11 cellular contexts compared by ENCODE assay signal in genomic region chr19:17307876-17308377, GRCh38. TPM values are rescaled to one million over a fixed set of nuclear protein-coding genes. Genes with fewer than 3 reads are reported as not detected.
DNase-seq lines count a peak whose midpoint lies in the region; ATAC-seq and TF ChIP-seq lines count a peak whose summit lies in the region.
"Had no signal": no experiment of that assay in that cellular context is flagged by ENCODE, and none has a peak within 500 bp of the region (broad histone marks: within the 10 kb centered on the region; RNA-seq: fewer than 3 reads in every experiment).

No MANE protein-coding gene starts in this region.

- H3K27me3 Mint-ChIP-seq in CD4-positive, alpha-beta T cell: no peaks in the 10 kb centered on the region
- H3K27me3 Mint-ChIP-seq in activated naive CD8-positive, alpha-beta T cell treated with anti-CD3 and anti-CD28 coated beads, Interleukin-2, amount 10 ng/mL, durations not matched to agents 7 days and 5 days: no peaks in the 10 kb centered on the region
- H3K27me3 Mint-ChIP-seq in natural killer cell treated with Interleukin-12 subunit alpha and Interleukin-12 subunit beta and Interleukin-15 and Interleukin-18, amount 100 ng/mL, for 72 hours: no peaks in the 10 kb centered on the region

- no peaks in the 10 kb centered on the region for H3K9me3 Mint-ChIP-seq in CD4-positive, alpha-beta T cell
- no peaks in the 10 kb centered on the region for H3K9me3 Mint-ChIP-seq in activated naive CD8-positive, alpha-beta T cell treated with anti-CD3 and anti-CD28 coated beads, Interleukin-2, amount 10 ng/mL, durations not matched to agents 7 days and 5 days
- H3K9me3 Mint-ChIP-seq in natural killer cell treated with Interleukin-12 subunit alpha and Interleukin-12 subunit beta and Interleukin-15 and Interleukin-18, amount 100 ng/mL, for 72 hours: no peaks in the 10 kb centered on the region

- peak overlapping the region; percentile 62 for H3K4me3 Mint-ChIP-seq in CD4-positive, alpha-beta T cell
- H3K4me3 Mint-ChIP-seq in activated naive CD8-positive, alpha-beta T cell treated with anti-CD3 and anti-CD28 coated beads, Interleukin-2, amount 10 ng/mL, durations not matched to agents 7 days and 5 days: peak overlapping the region; percentile 26
- H3K4me3 Mint-ChIP-seq in natural killer cell treated with Interleukin-12 subunit alpha and Interleukin-12 subunit beta and Interleukin-15 and Interleukin-18, amount 100 ng/mL, for 72 hours: peak overlapping the region; percentile 49

- H3K79me2 ChIP-seq in HCT116 (ENCODE audit: insufficient read depth, low read length): peaks cover 48% of the 10 kb centered on the region

- intact Hi-C loops in CD4-positive, alpha-beta T cell (cut with DNase I, micrococcal nuclease): no loop called here
- intact Hi-C loops in HCT116 (cut with micrococcal nuclease): loop anchor here (2.0 kb wide), 1 partner anchor 15 kb away; no protein-coding TSS in a partner anchor

- TF ChIP-seq POLR2A in HCT116 (IDR thresholded peaks at IDR 0.05; ENCODE audit: borderline replicate concordance, extremely low read depth, insufficient read depth, insufficient read length): no peak

- H3K36me3 ChIP-seq in HCT116 (ENCODE audit: control insufficient read depth in 1 of 2, insufficient read depth in 2 of 2, low read length in 2 of 2): no peaks in the 10 kb centered on the region; a peak in 1 of 4 replicates

- no peak for TF ChIP-seq RAD21 in HCT116 (IDR thresholded peaks at IDR 0.05; ENCODE audit: low read depth)

- peak overlapping the region; percentile 65 for H3K9ac ChIP-seq in HCT116 (ENCODE audit: low read length)

- H2AFZ ChIP-seq in HCT116 (ENCODE audit: low read depth, low read length, poor library complexity, severe bottlenecking): no peak overlapping the region

- RAD21 ChIA-PET in HCT116 (lab: Charles Lee; ENCODE audit: low non-redundant PET in 1 of 2, low total read pairs in 2 of 2, uncharacterized antibody in 2 of 2, unreplicated experiment in 2 of 2): interaction anchor here (1.1 to 1.6 kb wide), 2 partner anchors 24 to 26 kb away, joined by 3 to 5 read pairs; no protein-coding TSS in a partner anchor

- no peaks in the 10 kb centered on the region for H3K27me3 ChIP-seq in CD4-positive, alpha-beta T cell (ENCODE audit: control insufficient read depth, insufficient read depth, low read length)
- no peaks in the 10 kb centered on the region for H3K27me3 ChIP-seq in HCT116 (ENCODE audit: insufficient read depth, low read length)

- no peak for TF ChIP-seq CTCF in CD4-positive, alpha-beta T cell (IDR thresholded peaks at IDR 0.05)
- TF ChIP-seq CTCF in HCT116 (IDR thresholded peaks at IDR 0.05 in 2 of 3, conservative IDR thresholded peaks at IDR 0.05 in 1 of 3; ENCODE audit: borderline replicate concordance in 1 of 3, insufficient read depth in 1 of 3, low read depth in 2 of 3, low read length in 2 of 3): no peak

- H4K20me1 ChIP-seq in HCT116 (ENCODE audit: insufficient read depth): no peaks in the 10 kb centered on the region

- H3K4me1 Mint-ChIP-seq in CD4-positive, alpha-beta T cell (ENCODE audit: low read depth): peaks cover 64% of the 10 kb centered on the region
- H3K4me1 Mint-ChIP-seq in activated naive CD8-positive, alpha-beta T cell treated with anti-CD3 and anti-CD28 coated beads, Interleukin-2, amount 10 ng/mL, durations not matched to agents 7 days and 5 days: peaks cover 36% of the 10 kb centered on the region
- peaks cover 39% of the 10 kb centered on the region in 2 donors for H3K4me1 Mint-ChIP-seq in natural killer cell treated with Interleukin-12 subunit alpha and Interleukin-12 subunit beta and Interleukin-15 and Interleukin-18, amount 100 ng/mL, for 72 hours (ENCODE audit: low read depth in 2 of 2)

- H3K27ac Mint-ChIP-seq in CD4-positive, alpha-beta T cell: peak overlapping the region; percentile 62
- no peak overlapping the region for H3K27ac Mint-ChIP-seq in activated naive CD8-positive, alpha-beta T cell treated with anti-CD3 and anti-CD28 coated beads, Interleukin-2, amount 10 ng/mL, durations not matched to agents 7 days and 5 days
- peak overlapping the region; percentile 15 to 30 for H3K27ac Mint-ChIP-seq in natural killer cell treated with Interleukin-12 subunit alpha and Interleukin-12 subunit beta and Interleukin-15 and Interleukin-18, amount 100 ng/mL, for 72 hours

- no TSS peak for BruUV-seq in HCT116 (replicated peaks; lab: Mats Ljungman, UMichigan)

- H3K36me3 Mint-ChIP-seq in CD4-positive, alpha-beta T cell (ENCODE audit: low read depth): peaks cover 21% of the 10 kb centered on the region
- no peaks in the 10 kb centered on the region for H3K36me3 Mint-ChIP-seq in activated naive CD8-positive, alpha-beta T cell treated with anti-CD3 and anti-CD28 coated beads, Interleukin-2, amount 10 ng/mL, durations not matched to agents 7 days and 5 days
- no peaks in the 10 kb centered on the region for H3K36me3 Mint-ChIP-seq in natural killer cell treated with Interleukin-12 subunit alpha and Interleukin-12 subunit beta and Interleukin-15 and Interleukin-18, amount 100 ng/mL, for 72 hours

- CTCF ChIA-PET in CD4-positive, alpha-beta T cell (lab: Charles Lee): interaction anchor here (0.6 to 3.4 kb wide), 2 partner anchors 16 to 102 kb away, joined by 3 to 27 read pairs; no protein-coding TSS in a partner anchor
- CTCF ChIA-PET in HCT116 (lab: Charles Lee): interaction anchor here (1.6 to 1.7 kb wide), 2 partner anchors 15 to 25 kb away, joined by 5 to 8 read pairs; no protein-coding TSS in a partner anchor

- no peak for ATAC-seq in CD4-positive, alpha-beta T cell (ENCODE audit: poor library complexity)
- no peak for ATAC-seq in HCT116
- no peak for ATAC-seq in activated naive CD8-positive, alpha-beta T cell treated with anti-CD3 and anti-CD28 coated beads, Interleukin-2, amount 10 ng/mL, durations not matched to agents 7 days and 5 days (ENCODE audit: low read depth)
- no peak for ATAC-seq in natural killer cell treated with Interleukin-12 subunit alpha and Interleukin-12 subunit beta and Interleukin-15 and Interleukin-18, amount 100 ng/mL, for 72 hours

- H3K4me1 ChIP-seq in HCT116 (ENCODE audit: control insufficient read depth in 1 of 2, insufficient read depth in 2 of 2, low read length in 2 of 2): peaks cover 57 to 78% of the 10 kb centered on the region in 2 experiments

- POLR2A ChIA-PET in CD4-positive, alpha-beta T cell (lab: Charles Lee): interaction anchor here (1.8 to 2.1 kb wide), 2 partner anchors 27 to 92 kb away, joined by 9 to 31 read pairs; partner anchors contain the start of genes ANO8 and USE1
- POLR2A ChIA-PET in HCT116 (lab: Charles Lee): interaction anchor here (1.3 to 3.2 kb wide), 5 partner anchors 14 to 112 kb away, joined by 4 to 39 read pairs (median 5); partner anchors contain the start of genes ANO8 and MVB12A
- POLR2A ChIA-PET in activated naive CD8-positive, alpha-beta T cell treated with anti-CD3 and anti-CD28 coated beads, Interleukin-2, amount 10 ng/mL, durations not matched to agents 7 days and 5 days (lab: Charles Lee): interaction anchor here (2.6 to 3.8 kb wide), 3 partner anchors 16 to 26 kb away, joined by 14 to 45 read pairs (median 26); partner anchors contain the start of gene ANO8

- no peak overlapping the region for H3K27ac ChIP-seq in CD4-positive, alpha-beta T cell (ENCODE audit: low read depth, low read length)
- H3K27ac ChIP-seq in HCT116 (ENCODE audit: low read depth, low read length): peak overlapping the region; percentile 79

- H3K9me3 ChIP-seq in CD4-positive, alpha-beta T cell (ENCODE audit: control insufficient read depth, low read length): no peaks in the 10 kb centered on the region
- no peaks in the 10 kb centered on the region for H3K9me3 ChIP-seq in HCT116 (ENCODE audit: control insufficient read depth in 1 of 2, insufficient read depth in 1 of 2, low read depth in 1 of 2, low read length in 2 of 2)

- peak overlapping the region; percentile 80 to 98; a peak in 3 of 4 replicates for H3K4me3 ChIP-seq in HCT116 (replicated peaks in 1 of 2; ENCODE audit: low read depth in 1 of 2, low read length in 2 of 2)

- no peak for DNase-seq in CD4-positive, alpha-beta T cell
- no peak for DNase-seq in HCT116 (ENCODE audit: low read depth, low spot score)
- no peak for DNase-seq in activated naive CD8-positive, alpha-beta T cell treated with anti-CD3 and anti-CD28 coated beads, Interleukin-2, amount 10 ng/mL, durations not matched to agents 7 days and 5 days
- no peak for DNase-seq in natural killer cell treated with Interleukin-12 subunit alpha and Interleukin-12 subunit beta and Interleukin-15 and Interleukin-18, amount 100 ng/mL, for 72 hours (ENCODE audit: low spot score)
- DNase-seq in stimulated activated CD4-positive, alpha-beta T cell treated with anti-CD3 and anti-CD28 coated beads, Interleukin-2, amount 100 ng/mL, for 48 hours: no peak
- no peak for DNase-seq in occipital lobe (lab: John Stamatoyannopoulos, UW)
- no peak for DNase-seq in NCI-H1436 treated with DMSO at 0.1 percent for 48 hours (lab: John Stamatoyannopoulos, UW)
- no peak for DNase-seq in A172 (ENCODE audit: low spot score)
- DNase-seq: NCI-H1105 treated with DMSO at 0.1 percent for 48 hours, NCI-H446, T-helper 9 cell had no signal

- no peaks in the 10 kb centered on the region for H3K9me2 ChIP-seq in HCT116 (ENCODE audit: insufficient read depth)

- H3K4me2 ChIP-seq in HCT116 (ENCODE audit: low read length): peak overlapping the region; percentile 99

RNA-seq across cellular contexts. Expression of gene DDA1, which starts 1.4 kb away (rescaled TPM):
- 10 to 100 TPM; 41.4 to 43.4 TPM for total RNA-seq in CD4-positive, alpha-beta T cell
- total RNA-seq in HCT116 (2021; ENCODE audit: unreplicated experiment): 68.6 TPM
- polyA plus RNA-seq in HCT116 (2012): 65.0 and 72.6 TPM in 2 replicates
- 10 to 100 TPM; 44.1 to 46.7 TPM for total RNA-seq in activated naive CD8-positive, alpha-beta T cell treated with anti-CD3 and anti-CD28 coated beads, Interleukin-2, amount 10 ng/mL, durations not matched to agents 7 days and 5 days
- total RNA-seq in natural killer cell treated with Interleukin-12 subunit alpha and Interleukin-12 subunit beta and Interleukin-15 and Interleukin-18, amount 100 ng/mL, for 72 hours: 10 to 100 TPM; 57.7 to 68.3 TPM
- 10.0 TPM for total RNA-seq in occipital lobe
- total RNA-seq in A172 (2014; rRNA removed; shearing (Covaris generic)): 89.1 and 104 TPM in 2 replicates

RNA-seq across cellular contexts. Expression of gene MRPL34, which starts 2.3 kb away (rescaled TPM):
- total RNA-seq in CD4-positive, alpha-beta T cell: 10 to 100 TPM; 28.4 to 28.7 TPM
- total RNA-seq in HCT116 (2021; ENCODE audit: unreplicated experiment) (114 TPM), occipital lobe (9.0 TPM)
- 53.8 and 68.6 TPM in 2 replicates for polyA plus RNA-seq in HCT116 (2012)
- total RNA-seq in activated naive CD8-positive, alpha-beta T cell treated with anti-CD3 and anti-CD28 coated beads, Interleukin-2, amount 10 ng/mL, durations not matched to agents 7 days and 5 days: 10 to 100 TPM; 88.0 to 92.8 TPM
- total RNA-seq in natural killer cell treated with Interleukin-12 subunit alpha and Interleukin-12 subunit beta and Interleukin-15 and Interleukin-18, amount 100 ng/mL, for 72 hours: 100 to 1,000 TPM in 1 of 2 donors, 10 to 100 TPM in 1; 61.4 to 106 TPM
- total RNA-seq in A172 (2014; rRNA removed; shearing (Covaris generic)): 79.1 and 183 TPM in 2 replicates

RNA-seq across cellular contexts. Expression of gene ABHD8, which starts 4.7 kb away (rescaled TPM):
- total RNA-seq in CD4-positive, alpha-beta T cell: 1 to 10 TPM; 4.4 to 4.6 TPM
- total RNA-seq in HCT116 (2021; ENCODE audit: unreplicated experiment): 5.2 TPM
- polyA plus RNA-seq in HCT116 (2012): 4.5 and 6.2 TPM in 2 replicates
- total RNA-seq in activated naive CD8-positive, alpha-beta T cell treated with anti-CD3 and anti-CD28 coated beads, Interleukin-2, amount 10 ng/mL, durations not matched to agents 7 days and 5 days: 10 to 100 TPM; 12.4 to 12.9 TPM
- 1 to 10 TPM; 6.5 to 6.8 TPM for total RNA-seq in natural killer cell treated with Interleukin-12 subunit alpha and Interleukin-12 subunit beta and Interleukin-15 and Interleukin-18, amount 100 ng/mL, for 72 hours
- 20.6 TPM for total RNA-seq in occipital lobe
- 20.7 and 31.1 TPM in 2 replicates for total RNA-seq in A172 (2014; rRNA removed; shearing (Covaris generic))

RNA-seq across cellular contexts. Expression of gene ANKLE1, which starts 26.2 kb away (rescaled TPM):
- total RNA-seq in CD4-positive, alpha-beta T cell: 1 to 10 TPM in 1 of 2 experiments, under 1 TPM in 1; 0.85 to 1.9 TPM
- total RNA-seq in HCT116 (2021; ENCODE audit: unreplicated experiment) (14.8 TPM), occipital lobe (0.94 TPM)
- polyA plus RNA-seq in HCT116 (2012): 8.7 and 8.8 TPM in 2 replicates
- total RNA-seq in activated naive CD8-positive, alpha-beta T cell treated with anti-CD3 and anti-CD28 coated beads, Interleukin-2, amount 10 ng/mL, durations not matched to agents 7 days and 5 days: 1 to 10 TPM; 5.7 to 5.8 TPM
- total RNA-seq in natural killer cell treated with Interleukin-12 subunit alpha and Interleukin-12 subunit beta and Interleukin-15 and Interleukin-18, amount 100 ng/mL, for 72 hours: 10 to 100 TPM in 1 of 2 donors, 1 to 10 TPM in 1; 2.0 to 34.6 TPM
- total RNA-seq in A172 (2014; rRNA removed; shearing (Covaris generic)): 0.24 and 0.60 TPM in 2 replicates

RNA-seq across cellular contexts. Expression of gene ANO8, which starts 26.7 kb away (rescaled TPM):
- 10 to 100 TPM; 15.3 TPM for total RNA-seq in CD4-positive, alpha-beta T cell
- total RNA-seq in HCT116 (2021; ENCODE audit: unreplicated experiment): 22.9 TPM
- 14.9 and 16.5 TPM in 2 replicates for polyA plus RNA-seq in HCT116 (2012)
- total RNA-seq in activated naive CD8-positive, alpha-beta T cell treated with anti-CD3 and anti-CD28 coated beads, Interleukin-2, amount 10 ng/mL, durations not matched to agents 7 days and 5 days: 10 to 100 TPM; 19.5 to 23.1 TPM
- 1 to 10 TPM; 5.5 to 7.0 TPM for total RNA-seq in natural killer cell treated with Interleukin-12 subunit alpha and Interleukin-12 subunit beta and Interleukin-15 and Interleukin-18, amount 100 ng/mL, for 72 hours
- 29.6 TPM for total RNA-seq in occipital lobe
- total RNA-seq in A172 (2014; rRNA removed; shearing (Covaris generic)): 4.2 and 5.1 TPM in 2 replicates
